Comparison of ENCODE assay signal across 17 cellular contexts in genomic region chr1:208942394-208942793, GRCh38.
"Had no signal": no experiment of that assay in that cellular context is flagged by ENCODE, and none has a peak within 500 bp of the region (broad histone marks: within the 10 kb centered on the region; RNA-seq: fewer than 3 reads in every experiment).

No MANE protein-coding gene starts in this region.

- FAIRE-seq: small intestine had no signal

- H3K27ac ChIP-seq: coronary artery, tibial nerve, vagina had no signal

- H3K9me3 Mint-ChIP-seq: activated naive CD4-positive, alpha-beta T cell treated with anti-CD3 and anti-CD28 coated beads for 36 hours; activated T-helper 2 cell treated with anti-CD3 and anti-CD28 coated beads, Interferon-gamma antibody, Interleukin-2, Interleukin-4, amounts not matched to agents 10 μg/mL and 5 μg/mL and 100 μg/mL, durations not matched to agents 14 hours and 24 hours and 36 hours had no signal

- ATAC-seq: natural killer cell treated with Interleukin-12 subunit alpha and Interleukin-12 subunit beta and Interleukin-15 and Interleukin-18, amount 100 ng/mL, for 72 hours had no signal

- H3K27ac Mint-ChIP-seq: activated naive CD4-positive, alpha-beta T cell treated with anti-CD3 and anti-CD28 coated beads for 36 hours; activated T-helper 2 cell treated with anti-CD3 and anti-CD28 coated beads, Interferon-gamma antibody, Interleukin-2, Interleukin-4, amounts not matched to agents 10 μg/mL and 5 μg/mL and 100 μg/mL, durations not matched to agents 14 hours and 24 hours and 36 hours; natural killer cell treated with Interleukin-12 subunit alpha and Interleukin-12 subunit beta and Interleukin-15 and Interleukin-18, amount 100 ng/mL, for 72 hours had no signal

- H3K4me1 ChIP-seq: tibial nerve, vagina had no signal

- H3K27me3 ChIP-seq: tibial nerve, vagina had no signal

- H3K4me3 Mint-ChIP-seq: activated naive CD4-positive, alpha-beta T cell treated with anti-CD3 and anti-CD28 coated beads for 36 hours; natural killer cell treated with Interleukin-12 subunit alpha and Interleukin-12 subunit beta and Interleukin-15 and Interleukin-18, amount 100 ng/mL, for 72 hours had no signal

- DNase-seq: activated CD4-positive, alpha-beta T cell treated with anti-CD3 and anti-CD28 coated beads for 1 hour; activated CD4-positive, alpha-beta T cell treated with anti-CD3 and anti-CD28 coated beads, Interleukin-2, amount 50 U/mL, for 4 hours; activated naive CD4-positive, alpha-beta T cell treated with anti-CD3 and anti-CD28 coated beads for 36 hours; caudate nucleus; erythroblast; kidney glomerular epithelial cell; small intestine; stimulated activated CD4-positive, alpha-beta T cell treated with anti-CD3 and anti-CD28 coated beads, Interleukin-4, amount 100 ng/mL, for 24 hours; stimulated activated naive CD4-positive, alpha-beta T cell; substantia nigra; T-helper 1 cell; T1000 had no signal

- H3K9me3 ChIP-seq: tibial nerve, vagina had no signal

- H3K4me3 ChIP-seq: coronary artery, tibial nerve, vagina had no signal

- H3K36me3 ChIP-seq: tibial nerve, vagina had no signal

- H3K36me3 Mint-ChIP-seq: natural killer cell treated with Interleukin-12 subunit alpha and Interleukin-12 subunit beta and Interleukin-15 and Interleukin-18, amount 100 ng/mL, for 72 hours had no signal
